ENCODE assay signal across 8 cellular contexts in the genomic region with DNA sequence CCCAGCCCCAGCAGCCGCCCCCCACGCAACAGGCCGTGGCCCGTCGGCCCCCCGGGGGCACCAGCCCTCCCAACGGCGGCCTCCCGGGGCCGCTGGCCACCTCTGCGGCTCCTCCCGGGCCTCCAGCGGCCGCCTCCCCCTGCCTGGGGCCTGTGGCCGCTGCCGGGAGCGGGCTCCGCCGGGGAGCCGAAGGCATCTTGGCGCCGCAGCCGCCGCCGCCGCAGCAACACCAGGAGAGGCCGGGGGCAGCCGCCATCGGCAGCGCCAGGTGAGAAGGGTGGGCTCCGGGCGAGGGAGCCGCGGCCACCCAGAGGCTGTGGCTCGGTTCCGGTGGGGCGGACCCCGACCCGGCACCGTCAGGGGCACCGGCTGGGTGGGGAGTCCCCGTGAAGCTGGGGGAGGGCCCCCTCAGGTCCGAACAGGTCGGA. TPM values are rescaled to one million over a fixed set of nuclear protein-coding genes. Genes with fewer than 3 reads are reported as not detected.
DNase-seq lines count a peak whose midpoint lies in the region; ATAC-seq, FAIRE-seq and TF ChIP-seq lines count a peak whose summit lies in the region.

No MANE protein-coding gene starts in this region.

- peak overlapping the region; percentile 93 to 100 (median 100) for H3K27ac ChIP-seq in Peyer's patch
- H3K27ac ChIP-seq in endothelial cell of umbilical vein (ENCODE audit: insufficient read depth, low read depth, low read length) = peak overlapping the region; percentile 67
- peak overlapping the region; percentile 97 for H3K27ac ChIP-seq in neural cell (ENCODE audit: low read length)

- no peaks in the 10 kb centered on the region for H3K9me1 ChIP-seq in endothelial cell of umbilical vein (replicated peaks; ENCODE audit: control insufficient read depth, extremely low read depth, insufficient read depth, low read length)

- H3F3A ChIP-seq in neural cell (ENCODE audit: insufficient read depth, low read length, poor library complexity, severe bottlenecking) = peaks cover 5% of the 10 kb centered on the region

- dilution Hi-C loops in endothelial cell of umbilical vein (cut with MboI; ENCODE audit: extremely low pct_ligation_motif_present, low sequenced_read_pairs) = no loop called here

- peaks cover 0 to 29% (median 0%) of the 10 kb centered on the region in 3 donors for H3K36me3 ChIP-seq in Peyer's patch
- peaks cover 16 to 23% of the 10 kb centered on the region in 2 experiments for H3K36me3 ChIP-seq in endothelial cell of umbilical vein (ENCODE audit: control insufficient read depth in 2 of 2, extremely low read depth in 1 of 2, insufficient read depth in 2 of 2, low read length in 2 of 2)
- no peaks in the 10 kb centered on the region for H3K36me3 ChIP-seq in neural cell (ENCODE audit: insufficient read depth, low read length)

- H3K9me2 ChIP-seq in neural cell (ENCODE audit: insufficient read depth, low read length) = no peaks in the 10 kb centered on the region

- no peak overlapping the region for H3K4me2 ChIP-seq in endothelial cell of umbilical vein (ENCODE audit: insufficient read depth, low read length)
- H3K4me2 ChIP-seq in neural cell (ENCODE audit: low read length) = no peak overlapping the region

- no peaks in the 10 kb centered on the region for H3K27me3 ChIP-seq in Peyer's patch
- no peaks in the 10 kb centered on the region for H3K27me3 ChIP-seq in endothelial cell of umbilical vein (ENCODE audit: control insufficient read depth in 2 of 2, insufficient read depth in 2 of 2, low read length in 2 of 2)
- H3K27me3 ChIP-seq in neural cell (ENCODE audit: insufficient read depth, low read depth, low read length) = no peaks in the 10 kb centered on the region

- CTCF ChIA-PET in endothelial cell of umbilical vein (lab: Charles Lee) = interaction anchor here (0.9 to 1.5 kb wide), 4 partner anchors 23 to 151 kb away, joined by 3 to 6 read pairs (median 4); partner anchors contain the start of genes SPNS1 and TUFM

- FAIRE-seq in endothelial cell of umbilical vein (lab: Jason Lieb, UNC) = no peak
- FAIRE-seq in GM12892 (lab: Jason Lieb, UNC) = no peak

- POLR2A ChIA-PET in endothelial cell of umbilical vein (lab: Charles Lee) = interaction anchor here (0.6 to 1.9 kb wide), 3 partner anchors 12 to 44 kb away, joined by 3 to 13 read pairs (median 4); partner anchors contain the start of gene TUFM

- H3K4me1 ChIP-seq in Peyer's patch (peaks cover 0 to 17% (median 4%) of the 10 kb centered on the region in 4 donors), endothelial cell of umbilical vein (ENCODE audit: control insufficient read depth, extremely low read depth, insufficient read depth, low read length) (peaks cover 16% of the 10 kb centered on the region)

- peaks cover 44% of the 10 kb centered on the region for H3K79me2 ChIP-seq in endothelial cell of umbilical vein (ENCODE audit: control insufficient read depth, insufficient read depth, low read length)
- H3K79me2 ChIP-seq in neural cell (replicated peaks; ENCODE audit: insufficient read depth, low read length) = peaks cover 41% of the 10 kb centered on the region

- H2AFZ ChIP-seq in endothelial cell of umbilical vein (ENCODE audit: low read depth, low read length) (no peak overlapping the region), neural cell (ENCODE audit: low read depth, low read length) (peak overlapping the region; percentile 60)

- H4K20me1 ChIP-seq in endothelial cell of umbilical vein (replicated peaks; ENCODE audit: control insufficient read depth, extremely low read depth, insufficient read depth, low read length) = no peaks in the 10 kb centered on the region
- peaks cover 4% of the 10 kb centered on the region for H4K20me1 ChIP-seq in neural cell (ENCODE audit: insufficient read depth)

- H3K4me3 ChIP-seq in AG10803 (ENCODE audit: low read length) (peak overlapping the region; percentile 100), Peyer's patch (peak overlapping the region; percentile 81 to 100 (median 93)), endothelial cell of umbilical vein (replicated peaks in 1 of 3; ENCODE audit: insufficient read depth in 1 of 3, low read depth in 1 of 3, low read length in 3 of 3) (peak overlapping the region; percentile 38 to 93 (median 77)), neural cell (ENCODE audit: low read length) (peak overlapping the region; percentile 70)

- TSS peak; percentile 22 for BruUV-seq in endothelial cell of umbilical vein (replicated peaks; lab: Mats Ljungman, UMichigan)

- DNase-seq in AG10803 (ENCODE audit: low read depth) = no peak
- DNase-seq in Peyer's patch = no peak
- DNase-seq in endothelial cell of umbilical vein (ENCODE audit: low read depth, low spot score) = no peak
- no peak for DNase-seq in GM12892 (ENCODE audit: insufficient read length)
- DNase-seq in DMS79 (lab: John Stamatoyannopoulos, UW) = no peak

- no peak for TF ChIP-seq RAD21 in neural cell (conservative IDR thresholded peaks at IDR 0.05)

- ATAC-seq in GM21390 (IDR thresholded peaks at IDR 0.05; ENCODE audit: unreplicated experiment) (peak; percentile 12), HG03469 (IDR thresholded peaks at IDR 0.05; ENCODE audit: unreplicated experiment) (no peak)

- intact Hi-C loops in endothelial cell of umbilical vein (cut with micrococcal nuclease) = no loop called here

- no peaks in the 10 kb centered on the region for H3K9me3 ChIP-seq in Peyer's patch
- H3K9me3 ChIP-seq in endothelial cell of umbilical vein (replicated peaks; ENCODE audit: control insufficient read depth, insufficient read depth, low read length) = no peaks in the 10 kb centered on the region
- H3K9me3 ChIP-seq in neural cell (ENCODE audit: low read length) = no peaks in the 10 kb centered on the region

- TF ChIP-seq POLR2A in Peyer's patch (IDR thresholded peaks at IDR 0.05) = no peak
- TF ChIP-seq POLR2A in endothelial cell of umbilical vein (IDR thresholded peaks at IDR 0.05; ENCODE audit: low read depth, low read length) = no peak
- no peak for TF ChIP-seq POLR2A in GM12892 (IDR thresholded peaks at IDR 0.05; ENCODE audit: low read depth, low read length)

- TF ChIP-seq EP300 in neural cell (conservative IDR thresholded peaks at IDR 0.05; ENCODE audit: poor library complexity, severe bottlenecking) = no peak

- H3K9ac ChIP-seq in endothelial cell of umbilical vein (replicated peaks; ENCODE audit: extremely low read depth, insufficient read depth, low read length) = peak overlapping the region; percentile 95
- peak overlapping the region; percentile 97 for H3K9ac ChIP-seq in neural cell (ENCODE audit: low read length)

- TF ChIP-seq CTCF in AG10803 (conservative IDR thresholded peaks at IDR 0.05; ENCODE audit: low read length) = no peak
- TF ChIP-seq CTCF in Peyer's patch (IDR thresholded peaks at IDR 0.05) = peak in 1 of 6 experiments; percentile 3
- TF ChIP-seq CTCF in endothelial cell of umbilical vein (IDR thresholded peaks at IDR 0.05; ENCODE audit: extremely low read depth in 1 of 2, insufficient read depth in 1 of 2, low read depth in 1 of 2, low read length in 2 of 2) = no peak
- no peak for TF ChIP-seq CTCF in neural cell (IDR thresholded peaks at IDR 0.05; ENCODE audit: poor library complexity, severe bottlenecking)

RNA-seq across cellular contexts. Expression of gene ATXN2L, which starts 0.5 kb away (rescaled TPM):
- total RNA-seq in Peyer's patch = 100 to 1,000 TPM in 3 of 4 donors, 10 to 100 TPM in 1; 93.9 to 208 (median 160) TPM
- total RNA-seq in endothelial cell of umbilical vein = 198 and 208 TPM in 2 replicates
- 59.0 and 64.8 TPM in 2 replicates for polyA plus RNA-seq in endothelial cell of umbilical vein
- polyA plus RNA-seq in endothelial cell of umbilical vein (2011; cell fraction: cytosol; rRNA removed) = 47.6 and 52.0 TPM in 2 replicates
- polyA plus RNA-seq in endothelial cell of umbilical vein (2011; cell fraction: nucleus; rRNA removed) = 154 and 155 TPM in 2 replicates
- 88.5 and 99.0 TPM in 2 replicates for polyA plus RNA-seq in endothelial cell of umbilical vein (2012)
- polyA minus RNA-seq in endothelial cell of umbilical vein = 46.0 and 53.9 TPM in 2 replicates
- 77.6 TPM for polyA minus RNA-seq in endothelial cell of umbilical vein (2011; cell fraction: cytosol; rRNA and poly(A)+ RNA removed)
- 78.9 and 92.4 TPM in 2 replicates for polyA minus RNA-seq in endothelial cell of umbilical vein (2011; cell fraction: nucleus; rRNA and poly(A)+ RNA removed)
- polyA plus RNA-seq in neural cell = 24.0 and 38.3 TPM in 2 replicates
- 55.3 and 65.4 TPM in 2 replicates for polyA minus RNA-seq in neural cell
- polyA plus RNA-seq in GM12892 (2012; ENCODE audit: missing spikeins) = 68.5 TPM

RNA-seq across cellular contexts. Expression of gene TUFM, which starts 22.8 kb away (rescaled TPM):
- 100 to 1,000 TPM; 125 to 157 (median 131) TPM for total RNA-seq in Peyer's patch
- 186 and 190 TPM in 2 replicates for total RNA-seq in endothelial cell of umbilical vein
- 227 TPM in 2 replicates for polyA plus RNA-seq in endothelial cell of umbilical vein
- 191 and 212 TPM in 2 replicates for polyA plus RNA-seq in endothelial cell of umbilical vein (2011; cell fraction: cytosol; rRNA removed)
- polyA plus RNA-seq in endothelial cell of umbilical vein (2011; cell fraction: nucleus; rRNA removed) = 307 and 314 TPM in 2 replicates
- polyA plus RNA-seq in endothelial cell of umbilical vein (2012) = 214 and 254 TPM in 2 replicates
- 103 and 110 TPM in 2 replicates for polyA minus RNA-seq in endothelial cell of umbilical vein
- polyA minus RNA-seq in endothelial cell of umbilical vein (2011; cell fraction: cytosol; rRNA and poly(A)+ RNA removed) = 82.6 TPM
- polyA minus RNA-seq in endothelial cell of umbilical vein (2011; cell fraction: nucleus; rRNA and poly(A)+ RNA removed) = 33.7 and 39.9 TPM in 2 replicates
- polyA plus RNA-seq in neural cell = 144 and 157 TPM in 2 replicates
- 50.4 and 52.8 TPM in 2 replicates for polyA minus RNA-seq in neural cell
- 154 TPM for polyA plus RNA-seq in GM12892 (2012; ENCODE audit: missing spikeins)

RNA-seq across cellular contexts. Expression of gene SH2B1, which starts 40.3 kb away (rescaled TPM):
- total RNA-seq in Peyer's patch (10 to 100 TPM; 34.7 to 94.9 (median 78.8) TPM), endothelial cell of umbilical vein (55.6 and 56.4 TPM in 2 replicates)
- polyA plus RNA-seq in endothelial cell of umbilical vein (46.4 and 53.4 TPM in 2 replicates), neural cell (42.2 and 48.2 TPM in 2 replicates)
- 24.3 and 32.9 TPM in 2 replicates for polyA plus RNA-seq in endothelial cell of umbilical vein (2011; cell fraction: cytosol; rRNA removed)
- 135 and 157 TPM in 2 replicates for polyA plus RNA-seq in endothelial cell of umbilical vein (2011; cell fraction: nucleus; rRNA removed)
- polyA plus RNA-seq in endothelial cell of umbilical vein (2012) = 31.9 and 39.2 TPM in 2 replicates
- polyA minus RNA-seq in endothelial cell of umbilical vein (19.9 and 45.9 TPM in 2 replicates), neural cell (16.4 and 20.7 TPM in 2 replicates)
- 21.3 TPM for polyA minus RNA-seq in endothelial cell of umbilical vein (2011; cell fraction: cytosol; rRNA and poly(A)+ RNA removed)
- polyA minus RNA-seq in endothelial cell of umbilical vein (2011; cell fraction: nucleus; rRNA and poly(A)+ RNA removed) = 25.4 and 35.0 TPM in 2 replicates
- polyA plus RNA-seq in GM12892 (2012; ENCODE audit: missing spikeins) = 19.9 TPM

RNA-seq across cellular contexts. Expression of gene ATP2A1, which starts 55.0 kb away (rescaled TPM):
- 100 to 1,000 TPM in 1 of 4 donors, 1 to 10 TPM in 1, under 1 TPM in 1, not detected in 1; 0.35 to 142 (median 2.0) TPM for total RNA-seq in Peyer's patch
- 2.3 and 2.5 TPM in 2 replicates for total RNA-seq in endothelial cell of umbilical vein
- 1.2 TPM in 2 replicates for polyA plus RNA-seq in endothelial cell of umbilical vein
- 0.28 and 0.37 TPM in 2 replicates for polyA plus RNA-seq in endothelial cell of umbilical vein (2011; cell fraction: cytosol; rRNA removed)
- polyA plus RNA-seq in endothelial cell of umbilical vein (2011; cell fraction: nucleus; rRNA removed) = 8.1 and 9.3 TPM in 2 replicates
- polyA plus RNA-seq in endothelial cell of umbilical vein (2012) = 3.7 and 6.1 TPM in 2 replicates
- polyA minus RNA-seq in endothelial cell of umbilical vein = 0.40 and 1.5 TPM in 2 replicates
- polyA minus RNA-seq in endothelial cell of umbilical vein (2011; cell fraction: cytosol; rRNA and poly(A)+ RNA removed) = not detected
- polyA minus RNA-seq in endothelial cell of umbilical vein (2011; cell fraction: nucleus; rRNA and poly(A)+ RNA removed) = 2.6 and 3.6 TPM in 2 replicates
- 0.06 and 0.54 TPM in 2 replicates for polyA plus RNA-seq in neural cell
- 0.23 and 1.2 TPM in 2 replicates for polyA minus RNA-seq in neural cell
- polyA plus RNA-seq in GM12892 (2012; ENCODE audit: missing spikeins) = 1.8 TPM
